In genomic region chr10:110040767-110041478, GRCh38 we compare ENCODE assay signal across 16 cellular contexts. TPM values are rescaled to one million over a fixed set of nuclear protein-coding genes. Genes with fewer than 3 reads are reported as not detected.
A peak's percentile ranks its signal among the peaks of the same experiment; 100 is the strongest.
DNase-seq lines count a peak whose midpoint lies in the region; ATAC-seq, FAIRE-seq and TF ChIP-seq lines count a peak whose summit lies in the region.
"Had no signal": no experiment of that assay in that cellular context is flagged by ENCODE, and none has a peak within 500 bp of the region (broad histone marks: within the 10 kb centered on the region; RNA-seq: fewer than 3 reads in every experiment).

No MANE protein-coding gene starts in this region.

- no peak overlapping the region for H3K4me3 ChIP-seq in lower leg skin (ENCODE audit: low read depth, poor library complexity, severe bottlenecking)
- H3K4me3 ChIP-seq: gastroesophageal sphincter, right lobe of liver had no signal

- peak overlapping the region; percentile 57 for H3K27ac Mint-ChIP-seq in stimulated activated naive CD8-positive, alpha-beta T cell treated with anti-CD3 and anti-CD28 coated beads, Interleukin-15, Interleukin-2, amounts not matched to agents 100 ng/mL and 50 ng/mL, for 24 hours
- peak overlapping the region in 1 of 2 donors; percentile 9 for H3K27ac Mint-ChIP-seq in stimulated activated naive CD8-positive, alpha-beta T cell treated with anti-CD3 and anti-CD28 coated beads, Interleukin-15, amount 100 ng/mL, for 72 hours
- peak overlapping the region; percentile 46 to 90 (median 76) for H3K27ac Mint-ChIP-seq in immature natural killer cell
- H3K27ac Mint-ChIP-seq: endodermal cell had no signal

- peaks cover 4% of the 10 kb centered on the region for H3K9me3 Mint-ChIP-seq in stimulated activated naive CD8-positive, alpha-beta T cell treated with anti-CD3 and anti-CD28 coated beads, Interleukin-15, Interleukin-2, amounts not matched to agents 100 ng/mL and 50 ng/mL, for 24 hours
- H3K9me3 Mint-ChIP-seq in stimulated activated naive CD8-positive, alpha-beta T cell treated with anti-CD3 and anti-CD28 coated beads, Interleukin-15, amount 100 ng/mL, for 72 hours = peaks cover 0 to 5% of the 10 kb centered on the region in 2 donors
- no peaks in the 10 kb centered on the region for H3K9me3 Mint-ChIP-seq in immature natural killer cell
- H3K9me3 Mint-ChIP-seq: endodermal cell had no signal

- ATAC-seq in stimulated activated naive CD8-positive, alpha-beta T cell treated with anti-CD3 and anti-CD28 coated beads, Interleukin-15, amount 100 ng/mL, for 72 hours = no peak
- ATAC-seq in HG02852 (IDR thresholded peaks at IDR 0.05; ENCODE audit: unreplicated experiment) = no peak
- ATAC-seq: gastroesophageal sphincter, right lobe of liver had no signal

- H3K4me3 Mint-ChIP-seq in stimulated activated naive CD8-positive, alpha-beta T cell treated with anti-CD3 and anti-CD28 coated beads, Interleukin-15, Interleukin-2, amounts not matched to agents 100 ng/mL and 50 ng/mL, for 24 hours = no peak overlapping the region
- H3K4me3 Mint-ChIP-seq in stimulated activated naive CD8-positive, alpha-beta T cell treated with anti-CD3 and anti-CD28 coated beads, Interleukin-15, amount 100 ng/mL, for 72 hours = no peak overlapping the region
- H3K4me3 Mint-ChIP-seq in immature natural killer cell = peak overlapping the region in 4 of 5 donors; percentile 0 to 62 (median 3)
- H3K4me3 Mint-ChIP-seq: endodermal cell had no signal

- intact Hi-C loops in lower leg skin (cut with DNase I; ENCODE audit: low total_unique reads) = no loop called here

- H3K27me3 Mint-ChIP-seq in stimulated activated naive CD8-positive, alpha-beta T cell treated with anti-CD3 and anti-CD28 coated beads, Interleukin-15, Interleukin-2, amounts not matched to agents 100 ng/mL and 50 ng/mL, for 24 hours = no peaks in the 10 kb centered on the region
- no peaks in the 10 kb centered on the region for H3K27me3 Mint-ChIP-seq in stimulated activated naive CD8-positive, alpha-beta T cell treated with anti-CD3 and anti-CD28 coated beads, Interleukin-15, amount 100 ng/mL, for 72 hours
- H3K27me3 Mint-ChIP-seq in immature natural killer cell (ENCODE audit: low read depth in 3 of 3) = peaks cover 0 to 3% (median 0%) of the 10 kb centered on the region in 3 donors

- TF ChIP-seq CTCF in GM10248 (IDR thresholded peaks at IDR 0.05; ENCODE audit: control extremely low read depth, extremely low read depth, low read depth, missing control alignments) (no peak), lower leg skin (IDR thresholded peaks at IDR 0.05) (no peak)

- CTCF ChIA-PET in GM10248 (lab: Yijun Ruan, JAX) = interaction anchor here (1.0 kb wide), 1 partner anchor 9 kb away, joined by 3 read pairs; no protein-coding TSS in a partner anchor

- FAIRE-seq in RCC 7860 (lab: Jason Lieb, UNC) = peak; percentile 97

- no peak for TF ChIP-seq POLR2A in lower leg skin (IDR thresholded peaks at IDR 0.05)

- peaks cover 4% of the 10 kb centered on the region for H3K36me3 Mint-ChIP-seq in stimulated activated naive CD8-positive, alpha-beta T cell treated with anti-CD3 and anti-CD28 coated beads, Interleukin-15, Interleukin-2, amounts not matched to agents 100 ng/mL and 50 ng/mL, for 24 hours (ENCODE audit: low read depth)
- no peaks in the 10 kb centered on the region for H3K36me3 Mint-ChIP-seq in immature natural killer cell

- POLR2A ChIA-PET in GM10248 (lab: Yijun Ruan, JAX) = no interaction called here

- WGBS in lower leg skin, 2 donors = 90 to 92% methylated on average over 9 of the region's 9 CpGs

- H3K4me1 Mint-ChIP-seq in stimulated activated naive CD8-positive, alpha-beta T cell treated with anti-CD3 and anti-CD28 coated beads, Interleukin-15, Interleukin-2, amounts not matched to agents 100 ng/mL and 50 ng/mL, for 24 hours (ENCODE audit: low read depth) = peaks cover 77% of the 10 kb centered on the region
- peaks cover 62% of the 10 kb centered on the region for H3K4me1 Mint-ChIP-seq in stimulated activated naive CD8-positive, alpha-beta T cell treated with anti-CD3 and anti-CD28 coated beads, Interleukin-15, amount 100 ng/mL, for 72 hours
- H3K4me1 Mint-ChIP-seq in immature natural killer cell = peaks cover 76 to 91% of the 10 kb centered on the region in 2 donors

- DNase-seq in stimulated activated naive CD8-positive, alpha-beta T cell treated with anti-CD3 and anti-CD28 coated beads, Interleukin-15, amount 100 ng/mL, for 72 hours = no peak
- DNase-seq in RCC 7860 (ENCODE audit: low spot score) = peak; percentile 84
- no peak for DNase-seq in immature natural killer cell
- no peak for DNase-seq in NCI-H1694 treated with DMSO at 0.1 percent for 48 hours (lab: John Stamatoyannopoulos, UW)
- DNase-seq in GM10248 (ENCODE audit: extremely low spot score) = no peak
- no peak for DNase-seq in lower leg skin (ENCODE audit: low spot score in 2 of 2)
- DNase-seq: endodermal cell; GF-D8; HCEC 1CT; NCI-H2171; right lobe of liver; stimulated activated naive CD4-positive, alpha-beta T cell; WERI-Rb-1 had no signal

RNA-seq across cellular contexts. Expression of gene ADD3, which starts 33.1 kb away (rescaled TPM):
- 100 to 1,000 TPM; 336 to 513 (median 447) TPM for polyA plus RNA-seq in immature natural killer cell
- total RNA-seq in lower leg skin = 100 to 1,000 TPM in 3 of 4 donors, 10 to 100 TPM in 1; 91.9 to 185 (median 155) TPM

Comparison
In these comparisons a context has a peak if more than half of its experiments do, and no peak if none do; other contexts are left out.
1. H3K4me3 Mint-ChIP-seq: peak in immature natural killer cell (4 of 5); none in stimulated activated naive CD8-positive, alpha-beta T cell treated with anti-CD3 and anti-CD28 coated beads, Interleukin-15, Interleukin-2, amounts not matched to agents 100 ng/mL and 50 ng/mL, for 24 hours (single experiment) and stimulated activated naive CD8-positive, alpha-beta T cell treated with anti-CD3 and anti-CD28 coated beads, Interleukin-15, amount 100 ng/mL, for 72 hours (0 of 2).